Comparison of ENCODE assay signal across 2 cellular contexts in genomic region chr17:47713980-47714689, GRCh38.
TF ChIP-seq lines count a peak whose summit lies in the region.

No MANE protein-coding gene starts in this region.

TF ChIP-seq in GM23338, 12 proteins besides CTCF, POLR2A, EP300 and RAD21 (continued from another document):
- TF ChIP-seq REST (IDR thresholded peaks at IDR 0.05; ENCODE audit: unreplicated experiment) (peak; percentile 25), POLR2AphosphoS5 (IDR thresholded peaks at IDR 0.05; ENCODE audit: low read depth) (no peak)

TF ChIP-seq in WTC11, 78 proteins besides CTCF, POLR2A, EP300 and RAD21 (continued from another document):
- no peak for TF ChIP-seq ZNF281 (CRISPR knock-in tag; IDR thresholded peaks at IDR 0.05)
- TF ChIP-seq SP1 (CRISPR knock-in tag; conservative IDR thresholded peaks at IDR 0.05): no peak
- no peak for TF ChIP-seq HMGXB4 (CRISPR knock-in tag; IDR thresholded peaks at IDR 0.05)
- TF ChIP-seq ZBTB21 (CRISPR knock-in tag; IDR thresholded peaks at IDR 0.05; ENCODE audit: borderline replicate concordance): no peak
- TF ChIP-seq E2F1 (CRISPR knock-in tag; IDR thresholded peaks at IDR 0.05): no peak
- TF ChIP-seq ZNF138 (CRISPR knock-in tag; conservative IDR thresholded peaks at IDR 0.05): no peak
- no peak for TF ChIP-seq ZNF317 (CRISPR knock-in tag; IDR thresholded peaks at IDR 0.05; ENCODE audit: borderline replicate concordance, low read depth)
- TF ChIP-seq MXD4 (CRISPR knock-in tag; IDR thresholded peaks at IDR 0.05; ENCODE audit: borderline replicate concordance): no peak
- TF ChIP-seq USF1 (CRISPR knock-in tag; IDR thresholded peaks at IDR 0.05): peak; percentile 34; the same call in 1 of the 2 replicates
- no peak for TF ChIP-seq TCF7 (CRISPR knock-in tag; IDR thresholded peaks at IDR 0.05; ENCODE audit: low read depth)
